Comparison of ENCODE assay signal across 3 cellular contexts in the genomic region with DNA sequence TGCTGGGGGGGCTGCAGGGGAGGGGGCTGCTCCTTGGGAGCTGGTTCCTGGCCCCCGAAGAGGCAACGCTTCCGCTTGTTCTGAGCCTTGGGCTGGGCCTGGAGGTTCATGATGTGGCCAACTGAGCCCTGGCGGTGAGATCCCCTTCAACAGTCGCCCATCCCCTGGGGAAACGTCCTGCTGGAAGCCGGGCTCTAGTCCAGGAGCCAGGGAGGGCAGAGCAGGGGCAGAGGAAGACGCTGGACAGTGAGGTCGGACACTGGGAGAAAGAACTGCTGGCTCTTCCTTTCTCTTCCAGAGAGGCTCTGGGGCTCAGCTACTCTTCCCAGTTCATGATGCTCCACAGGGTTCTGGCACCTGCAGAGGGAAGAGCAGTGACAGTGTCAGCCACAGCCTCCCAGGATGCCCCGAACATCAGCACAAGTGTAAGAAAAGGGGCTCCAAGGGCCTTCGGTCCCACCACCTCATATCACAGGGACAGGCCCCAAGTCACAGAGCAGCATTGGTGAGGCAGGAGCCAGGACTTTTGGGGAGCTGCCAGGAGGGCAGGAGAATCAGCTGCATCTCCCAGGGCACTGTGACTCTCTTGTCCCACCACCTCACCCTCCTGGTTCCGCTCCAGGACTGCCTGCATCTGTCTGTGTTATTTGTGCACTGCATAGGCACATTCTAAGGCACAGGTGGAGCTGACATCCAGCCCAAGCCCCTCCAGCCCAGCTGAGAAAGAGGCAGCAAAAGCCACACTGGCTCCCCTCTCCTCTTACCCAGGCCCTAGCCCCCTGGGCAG.
TF ChIP-seq lines count a peak whose summit lies in the region.

No MANE protein-coding gene starts in this region.

TF ChIP-seq in IMR-90, 13 proteins besides CTCF, POLR2A, EP300 and RAD21:
- TF ChIP-seq MXI1 (IDR thresholded peaks at IDR 0.05; ENCODE audit: borderline replicate concordance, low read depth, low read length): no peak
- TF ChIP-seq, protein P1, sequence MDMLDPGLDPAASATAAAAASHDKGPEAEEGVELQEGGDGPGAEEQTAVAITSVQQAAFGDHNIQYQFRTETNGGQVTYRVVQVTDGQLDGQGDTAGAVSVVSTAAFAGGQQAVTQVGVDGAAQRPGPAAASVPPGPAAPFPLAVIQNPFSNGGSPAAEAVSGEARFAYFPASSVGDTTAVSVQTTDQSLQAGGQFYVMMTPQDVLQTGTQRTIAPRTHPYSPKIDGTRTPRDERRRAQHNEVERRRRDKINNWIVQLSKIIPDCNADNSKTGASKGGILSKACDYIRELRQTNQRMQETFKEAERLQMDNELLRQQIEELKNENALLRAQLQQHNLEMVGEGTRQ (IDR thresholded peaks at IDR 0.05; ENCODE audit: low read depth, low read length): no peak
- no peak for TF ChIP-seq CHD1 (IDR thresholded peaks at IDR 0.05; ENCODE audit: low read depth, low read length)
- TF ChIP-seq CEBPB (IDR thresholded peaks at IDR 0.05; ENCODE audit: low read depth, low read length): no peak
- TF ChIP-seq, protein P2, sequence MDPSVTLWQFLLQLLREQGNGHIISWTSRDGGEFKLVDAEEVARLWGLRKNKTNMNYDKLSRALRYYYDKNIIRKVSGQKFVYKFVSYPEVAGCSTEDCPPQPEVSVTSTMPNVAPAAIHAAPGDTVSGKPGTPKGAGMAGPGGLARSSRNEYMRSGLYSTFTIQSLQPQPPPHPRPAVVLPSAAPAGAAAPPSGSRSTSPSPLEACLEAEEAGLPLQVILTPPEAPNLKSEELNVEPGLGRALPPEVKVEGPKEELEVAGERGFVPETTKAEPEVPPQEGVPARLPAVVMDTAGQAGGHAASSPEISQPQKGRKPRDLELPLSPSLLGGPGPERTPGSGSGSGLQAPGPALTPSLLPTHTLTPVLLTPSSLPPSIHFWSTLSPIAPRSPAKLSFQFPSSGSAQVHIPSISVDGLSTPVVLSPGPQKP (IDR thresholded peaks at IDR 0.05; ENCODE audit: borderline replicate concordance, low read depth, low read length): no peak
- no peak for TF ChIP-seq SMC3 (IDR thresholded peaks at IDR 0.05; ENCODE audit: low read depth, low read length)
- TF ChIP-seq NFE2L2 (IDR thresholded peaks at IDR 0.05; ENCODE audit: low read depth, low read length): no peak
- TF ChIP-seq FOS (IDR thresholded peaks at IDR 0.05; ENCODE audit: low read depth, low read length): no peak
- no peak for TF ChIP-seq RFX5 (IDR thresholded peaks at IDR 0.05; ENCODE audit: low read depth, low read length)
- TF ChIP-seq MAFK (IDR thresholded peaks at IDR 0.05; ENCODE audit: low read depth, low read length): no peak
- TF ChIP-seq BHLHE40 (IDR thresholded peaks at IDR 0.05; ENCODE audit: low read depth, low read length): no peak
- no peak for TF ChIP-seq RCOR1 (IDR thresholded peaks at IDR 0.05; ENCODE audit: insufficient replicate concordance, low read length)
- TF ChIP-seq MAZ (IDR thresholded peaks at IDR 0.05; ENCODE audit: borderline replicate concordance, low read depth, low read length): no peak

TF ChIP-seq in liver, 16 proteins besides CTCF, POLR2A, EP300 and RAD21:
- TF ChIP-seq FOXA1 (IDR thresholded peaks at IDR 0.05): no peak

TF ChIP-seq in GM12891, 5 proteins besides CTCF, POLR2A, EP300 and RAD21:
- TF ChIP-seq POLR2AphosphoS5 (IDR thresholded peaks at IDR 0.05; ENCODE audit: low read depth, low read length) (no peak), TAF1 (IDR thresholded peaks at IDR 0.05; ENCODE audit: low read depth, low read length) (no peak), SPI1 (IDR thresholded peaks at IDR 0.05; ENCODE audit: low read depth, low read length) (no peak), POU2F2 (IDR thresholded peaks at IDR 0.05; ENCODE audit: low read depth, low read length) (no peak), PAX5 (IDR thresholded peaks at IDR 0.05; ENCODE audit: insufficient read depth, low read length, severe bottlenecking) (no peak)
